ENCODE assay signal across 8 cellular contexts in genomic region chr3:184592411-184593200, GRCh38. TPM values are rescaled to one million over a fixed set of nuclear protein-coding genes. Genes with fewer than 3 reads are reported as not detected.
DNase-seq lines count a peak whose midpoint lies in the region; ATAC-seq and TF ChIP-seq lines count a peak whose summit lies in the region.

No MANE protein-coding gene starts in this region.

- DNase-seq in ELF-1 (ENCODE audit: low read depth, low spot score) (peak; percentile 89), SJCRH30 (peak; percentile 58 to 72), fibroblast of the aortic adventitia (ENCODE audit: low read depth) (peak; percentile 47), ovary (peak; percentile 84 to 94 (median 91)), GM20000 (ENCODE audit: low spot score) (no peak), inferior parietal cortex (ENCODE audit: extremely low spot score) (no peak), NCI-H510A (lab: John Stamatoyannopoulos, UW) (no peak)

- WGBS in ovary, 3 donors, result 8 to 22% (median 13%) methylated on average over 15 of the region's 15 CpGs

- intact Hi-C loops in ovary (cut with DNase I), result loop anchor here in 1 of 4 donors (10.0 kb wide), 1 partner anchor 122 kb away; the partner anchor contains the start of gene MAGEF1

- TF ChIP-seq EP300 in ovary (IDR thresholded peaks at IDR 0.05), result no peak

- H3K27ac ChIP-seq in SJCRH30 (peak overlapping the region; percentile 13; the same call in 1 of the 2 replicates), ovary (peak overlapping the region; percentile 55 to 88)

- no peaks in the 10 kb centered on the region for H3K36me3 ChIP-seq in SJCRH30
- H3K36me3 ChIP-seq in ovary, result no peaks in the 10 kb centered on the region

- H3K4me1 ChIP-seq in SJCRH30 (peaks cover 44% of the 10 kb centered on the region), ovary (ENCODE audit: insufficient read depth) (peaks cover 14% of the 10 kb centered on the region)

- ATAC-seq in HG02981 (IDR thresholded peaks at IDR 0.05; ENCODE audit: unreplicated experiment), result no peak

- no peaks in the 10 kb centered on the region for H3K9me3 ChIP-seq in SJCRH30 (replicated peaks)
- no peaks in the 10 kb centered on the region for H3K9me3 ChIP-seq in ovary

- no peak for TF ChIP-seq CTCF in fibroblast of the aortic adventitia (IDR thresholded peaks at IDR 0.05; ENCODE audit: insufficient read depth, low read length)
- no peak for TF ChIP-seq CTCF in ovary (IDR thresholded peaks at IDR 0.05)
- no peak for TF ChIP-seq CTCF in GM20000 (IDR thresholded peaks at IDR 0.05; ENCODE audit: extremely low read depth, missing control alignments)

- no peak for TF ChIP-seq POLR2A in ovary (IDR thresholded peaks at IDR 0.05)

- H3K4me3 ChIP-seq in SJCRH30, result no peak overlapping the region
- H3K4me3 ChIP-seq in fibroblast of the aortic adventitia (ENCODE audit: low read depth, low read length), result no peak overlapping the region
- no peak overlapping the region for H3K4me3 ChIP-seq in ovary

- no peaks in the 10 kb centered on the region for H3K27me3 ChIP-seq in SJCRH30
- H3K27me3 ChIP-seq in ovary, result no peaks in the 10 kb centered on the region

RNA-seq across cellular contexts. Expression of gene EPHB3, which starts 31.0 kb away (rescaled TPM):
- total RNA-seq in SJCRH30 (2014; rRNA removed; shearing (Covaris generic)), result 16.4 and 16.6 TPM in 2 replicates
- 2.5 and 4.7 TPM in 2 replicates for total RNA-seq in fibroblast of the aortic adventitia (ENCODE audit: low replicate concordance)
- 10 to 100 TPM in 6 of 7 donors, 1 to 10 TPM in 1; 5.6 to 31.0 (median 16.1) TPM for total RNA-seq in ovary
- polyA plus RNA-seq in ovary, result 1 to 10 TPM; 2.1 to 7.3 TPM

Comparison
In these comparisons a context has a peak if more than half of its experiments do, and no peak if none do; other contexts are left out.
1. DNase-seq: peak in ELF-1 (single experiment), SJCRH30 (2 of 2), fibroblast of the aortic adventitia (single experiment) and ovary (5 of 5); none in GM20000 (single experiment), inferior parietal cortex (single experiment) and NCI-H510A (single experiment).